In genomic region chr19:46828484-46828883, GRCh38 we compare ENCODE assay signal across 13 cellular contexts.
DNase-seq lines count a peak whose midpoint lies in the region; ATAC-seq lines count a peak whose summit lies in the region.
"Had no signal": no experiment of that assay in that cellular context is flagged by ENCODE, and none has a peak within 500 bp of the region (broad histone marks: within the 10 kb centered on the region; RNA-seq: fewer than 3 reads in every experiment).

No MANE protein-coding gene starts in this region.

- no peaks in the 10 kb centered on the region for H3K36me3 Mint-ChIP-seq in activated naive CD8-positive, alpha-beta T cell treated with anti-CD3 and anti-CD28 coated beads, Interleukin-2, amount 50 U/mL, for 24 hours (ENCODE audit: low read depth)
- H3K36me3 Mint-ChIP-seq: CD4-positive, CD25-positive, alpha-beta regulatory T cell had no signal

- H3K27ac Mint-ChIP-seq in activated naive CD8-positive, alpha-beta T cell treated with anti-CD3 and anti-CD28 coated beads, Interleukin-2, amount 50 U/mL, for 24 hours: no peak overlapping the region
- H3K27ac Mint-ChIP-seq: CD4-positive, CD25-positive, alpha-beta regulatory T cell had no signal

- H3K9me3 Mint-ChIP-seq in activated naive CD8-positive, alpha-beta T cell treated with anti-CD3 and anti-CD28 coated beads, Interleukin-2, amount 50 U/mL, for 24 hours: no peaks in the 10 kb centered on the region
- H3K9me3 Mint-ChIP-seq: CD4-positive, CD25-positive, alpha-beta regulatory T cell had no signal

- peaks cover 25% of the 10 kb centered on the region for H3K4me1 Mint-ChIP-seq in activated naive CD8-positive, alpha-beta T cell treated with anti-CD3 and anti-CD28 coated beads, Interleukin-2, amount 50 U/mL, for 24 hours

- no peak overlapping the region for H3K4me3 Mint-ChIP-seq in activated naive CD8-positive, alpha-beta T cell treated with anti-CD3 and anti-CD28 coated beads, Interleukin-2, amount 50 U/mL, for 24 hours
- H3K4me3 Mint-ChIP-seq: CD4-positive, CD25-positive, alpha-beta regulatory T cell had no signal

- no peaks in the 10 kb centered on the region for H3K27me3 Mint-ChIP-seq in activated naive CD8-positive, alpha-beta T cell treated with anti-CD3 and anti-CD28 coated beads, Interleukin-2, amount 50 U/mL, for 24 hours

- peak; percentile 76 for DNase-seq in ELR (ENCODE audit: low read depth)
- peak; percentile 36 for DNase-seq in T1000 (lab: John Stamatoyannopoulos, UW)
- peak; percentile 62 for DNase-seq in activated naive CD8-positive, alpha-beta T cell treated with anti-CD3 and anti-CD28 coated beads, Interleukin-2, amount 50 U/mL, for 24 hours
- peak; percentile 74 for DNase-seq in stimulated activated CD4-positive, alpha-beta T cell treated with anti-CD3 and anti-CD28 coated beads, Interleukin-2, amount 100 ng/mL, for 4 hours (ENCODE audit: low read depth)
- no peak for DNase-seq in COLO668 (lab: John Stamatoyannopoulos, UW; ENCODE audit: unreplicated experiment)
- DNase-seq in DMS53 treated with DMSO at 0.1 percent for 48 hours (lab: John Stamatoyannopoulos, UW; ENCODE audit: unreplicated experiment): no peak
- DNase-seq: aorta, gastrocnemius medialis, NCI-H345, substantia nigra had no signal

- ATAC-seq in activated naive CD8-positive, alpha-beta T cell treated with anti-CD3 and anti-CD28 coated beads, Interleukin-2, amount 50 U/mL, for 24 hours: peak; percentile 53
- ATAC-seq in GM18498 (IDR thresholded peaks at IDR 0.05; ENCODE audit: unreplicated experiment) (no peak), HG03521 (IDR thresholded peaks at IDR 0.05; ENCODE audit: unreplicated experiment) (no peak)
- ATAC-seq: gastrocnemius medialis had no signal

Comparison
In these comparisons a context has a peak if more than half of its experiments do, and no peak if none do; other contexts are left out.
1. DNase-seq: peak in ELR (single experiment), T1000 (single experiment), activated naive CD8-positive, alpha-beta T cell treated with anti-CD3 and anti-CD28 coated beads, Interleukin-2, amount 50 U/mL, for 24 hours (single experiment) and stimulated activated CD4-positive, alpha-beta T cell treated with anti-CD3 and anti-CD28 coated beads, Interleukin-2, amount 100 ng/mL, for 4 hours (single experiment); none in COLO668 (single experiment) and DMS53 treated with DMSO at 0.1 percent for 48 hours (single experiment).